ENCODE assay signal across 11 cellular contexts in genomic region chr14:89280612-89281011, GRCh38.
"Had no signal": no experiment of that assay in that cellular context is flagged by ENCODE, and none has a peak within 500 bp of the region (broad histone marks: within the 10 kb centered on the region; RNA-seq: fewer than 3 reads in every experiment).

No MANE protein-coding gene starts in this region.

- ATAC-seq: foreskin keratinocyte; left colon; natural killer cell treated with Interleukin-12 subunit alpha and Interleukin-12 subunit beta and Interleukin-15 and Interleukin-18, amount 100 ng/mL, for 72 hours had no signal

- H3K9me3 Mint-ChIP-seq: mesothelial cell of epicardium; neural progenitor cell; stimulated activated naive CD8-positive, alpha-beta T cell treated with anti-CD3 and anti-CD28 coated beads, Interleukin-15, Interleukin-2, amounts not matched to agents 100 ng/mL and 50 ng/mL, for 24 hours had no signal

- DNase-seq: dermis blood vessel endothelial cell; foreskin keratinocyte; head of caudate nucleus; left colon; nucleus accumbens; ovary; stimulated activated CD4-positive, alpha-beta T cell treated with anti-CD3 and anti-CD28 coated beads, Interleukin-2, amount 100 ng/mL, for 48 hours had no signal

- H3K27me3 Mint-ChIP-seq: natural killer cell treated with Interleukin-12 subunit alpha and Interleukin-12 subunit beta and Interleukin-15 and Interleukin-18, amount 100 ng/mL, for 72 hours; stimulated activated naive CD8-positive, alpha-beta T cell treated with anti-CD3 and anti-CD28 coated beads, Interleukin-15, Interleukin-2, amounts not matched to agents 100 ng/mL and 50 ng/mL, for 24 hours had no signal

- H3K4me3 Mint-ChIP-seq: mesothelial cell of epicardium; natural killer cell treated with Interleukin-12 subunit alpha and Interleukin-12 subunit beta and Interleukin-15 and Interleukin-18, amount 100 ng/mL, for 72 hours; neural progenitor cell; stimulated activated naive CD8-positive, alpha-beta T cell treated with anti-CD3 and anti-CD28 coated beads, Interleukin-15, Interleukin-2, amounts not matched to agents 100 ng/mL and 50 ng/mL, for 24 hours had no signal
